Comparison of ENCODE assay signal across 24 cellular contexts in genomic region chr2:48572797-48573196, GRCh38. TPM values are rescaled to one million over a fixed set of nuclear protein-coding genes. Genes with fewer than 3 reads are reported as not detected.
DNase-seq lines count a peak whose midpoint lies in the region; ATAC-seq, FAIRE-seq and TF ChIP-seq lines count a peak whose summit lies in the region.
"Had no signal": no experiment of that assay in that cellular context is flagged by ENCODE, and none has a peak within 500 bp of the region (broad histone marks: within the 10 kb centered on the region; RNA-seq: fewer than 3 reads in every experiment).

No MANE protein-coding gene starts in this region.

- ATAC-seq in HepG2 (peak; percentile 100), right lobe of liver (no peak), WTC11 (peak; percentile 83)

- H3K36me3 ChIP-seq in HepG2 (replicated peaks in 1 of 2; ENCODE audit: control insufficient read depth in 1 of 2, insufficient read depth in 2 of 2, low read length in 2 of 2) (no peaks in the 10 kb centered on the region), right lobe of liver (no peaks in the 10 kb centered on the region), osteoblast (ENCODE audit: insufficient read depth, low read length) (no peaks in the 10 kb centered on the region)

- H4K20me1 ChIP-seq in HepG2 (ENCODE audit: insufficient read depth, low read length) (no peaks in the 10 kb centered on the region), osteoblast (ENCODE audit: insufficient read depth, low read length) (no peaks in the 10 kb centered on the region)

- BruUV-seq in HepG2 (replicated peaks; lab: Mats Ljungman, UMichigan), result no TSS peak

- no peak for TF ChIP-seq RAD21 in HepG2 (CRISPR knock-in tag; IDR thresholded peaks at IDR 0.05)

- TF ChIP-seq EP300 in HepG2 (IDR thresholded peaks at IDR 0.05; ENCODE audit: low read depth in 2 of 2, low read length in 2 of 2) (no peak), HepG2 (CRISPR knock-in tag; IDR thresholded peaks at IDR 0.05; ENCODE audit: borderline replicate concordance) (no peak)

- H3K4me1 ChIP-seq in HepG2 (ENCODE audit: insufficient read depth, low read length) (peaks cover 12% of the 10 kb centered on the region), right lobe of liver (no peaks in the 10 kb centered on the region), osteoblast (ENCODE audit: insufficient read depth, low read length) (peaks cover 5% of the 10 kb centered on the region)

- no peak overlapping the region for H3K27ac ChIP-seq in HepG2 (ENCODE audit: extremely low read length, insufficient read depth, low read length)
- no peak overlapping the region for H3K27ac ChIP-seq in right lobe of liver
- no peak overlapping the region for H3K27ac ChIP-seq in osteoblast (ENCODE audit: low read depth, low read length)

- H3K36me3 Mint-ChIP-seq in WTC11 (no peaks in the 10 kb centered on the region; the same call in 1 of the 2 replicates), mesothelial cell of epicardium (peaks cover 9% of the 10 kb centered on the region)

- H3K79me2 ChIP-seq in HepG2 (ENCODE audit: insufficient read depth, low read length) (no peaks in the 10 kb centered on the region), osteoblast (ENCODE audit: insufficient read depth, low read length) (no peaks in the 10 kb centered on the region)

- H3K9ac ChIP-seq in HepG2 (ENCODE audit: insufficient read depth, low read depth, low read length), result no peak overlapping the region

- CTCF ChIA-PET in HepG2 (lab: Yijun Ruan, JAX; ENCODE audit: low intra/inter-chr PET ratio, low total read pairs) (no interaction called here), WTC11 (lab: Charles Lee) (interaction anchor here (1.1 kb wide), 1 partner anchor 16 kb away, joined by 5 read pairs; no protein-coding TSS in a partner anchor), GM10248 (lab: Yijun Ruan, JAX) (interaction anchor here (1.4 kb wide), 1 partner anchor 10 kb away, joined by 3 read pairs; no protein-coding TSS in a partner anchor)

- POLR2A ChIA-PET in HepG2 (lab: Yijun Ruan, JAX), result no interaction called here
- POLR2A ChIA-PET in WTC11 (lab: Charles Lee), result interaction anchor here (0.6 kb wide), 1 partner anchor 67 kb away, joined by 3 read pairs; no protein-coding TSS in a partner anchor
- POLR2A ChIA-PET in GM10248 (lab: Yijun Ruan, JAX), result no interaction called here

- H3K27me3 ChIP-seq in HepG2 (ENCODE audit: control insufficient read depth in 1 of 2, insufficient read depth in 2 of 2, low read length in 2 of 2) (no peaks in the 10 kb centered on the region), right lobe of liver (no peaks in the 10 kb centered on the region), osteoblast (ENCODE audit: insufficient read depth, low read length) (no peaks in the 10 kb centered on the region)

- no peaks in the 10 kb centered on the region for H3K4me1 Mint-ChIP-seq in WTC11
- H3K4me1 Mint-ChIP-seq in mesothelial cell of epicardium, result peaks cover 29% of the 10 kb centered on the region

- in situ Hi-C loops in HepG2 (cut with HindIII; ENCODE audit: extremely low pct_ligation_motif_present, low pct_unique_long_range_greater_than_20kb), result no loop called here

- H3K9me3 ChIP-seq in HepG2 (ENCODE audit: low read length) (no peaks in the 10 kb centered on the region), right lobe of liver (no peaks in the 10 kb centered on the region), osteoblast (ENCODE audit: low read depth, low read length) (no peaks in the 10 kb centered on the region)

- H3K27ac Mint-ChIP-seq in WTC11 (0 out of 2 replicates have a peak overlapping the region, but pooled peaks have one; percentile 8), mesothelial cell of epicardium (peak overlapping the region; percentile 82)
- H3K27ac Mint-ChIP-seq: activated B cell treated with CpG ODN at 0.5 μM for 24 hours; activated T-helper 2 cell treated with anti-CD3 and anti-CD28 coated beads, Interferon-gamma antibody, Interleukin-2, Interleukin-4, amounts not matched to agents 10 μg/mL and 5 μg/mL and 100 μg/mL, durations not matched to agents 14 hours and 24 hours and 36 hours; HFFc6 had no signal

- no peak overlapping the region for H2AFZ ChIP-seq in HepG2 (ENCODE audit: low read length)
- H2AFZ ChIP-seq in osteoblast (ENCODE audit: low read length), result no peak overlapping the region

- peak; percentile 45 for TF ChIP-seq CTCF in HepG2 (CRISPR knock-in tag; IDR thresholded peaks at IDR 0.05)
- no peak for TF ChIP-seq CTCF in right lobe of liver (IDR thresholded peaks at IDR 0.05)
- TF ChIP-seq CTCF in WTC11 (IDR thresholded peaks at IDR 0.05), result no peak
- TF ChIP-seq CTCF in mesothelial cell of epicardium (IDR thresholded peaks at IDR 0.05; ENCODE audit: unreplicated experiment), result no peak
- TF ChIP-seq CTCF in osteoblast (IDR thresholded peaks at IDR 0.05; ENCODE audit: extremely low read depth, low read depth, low read length), result no peak
- no peak for TF ChIP-seq CTCF in GM10248 (IDR thresholded peaks at IDR 0.05; ENCODE audit: control extremely low read depth, extremely low read depth, low read depth, missing control alignments)

- H3K9me3 Mint-ChIP-seq in WTC11, result no peaks in the 10 kb centered on the region
- no peaks in the 10 kb centered on the region for H3K9me3 Mint-ChIP-seq in mesothelial cell of epicardium
- H3K9me3 Mint-ChIP-seq: activated B cell treated with CpG ODN at 0.5 μM for 24 hours; activated T-helper 2 cell treated with anti-CD3 and anti-CD28 coated beads, Interferon-gamma antibody, Interleukin-2, Interleukin-4, amounts not matched to agents 10 μg/mL and 5 μg/mL and 100 μg/mL, durations not matched to agents 14 hours and 24 hours and 36 hours; HFFc6 had no signal

- no peak for TF ChIP-seq POLR2A in HepG2 (IDR thresholded peaks at IDR 0.05; ENCODE audit: insufficient read depth in 1 of 2, low read depth in 2 of 2, low read length in 2 of 2)
- TF ChIP-seq POLR2A in right lobe of liver (IDR thresholded peaks at IDR 0.05), result no peak

- H3K4me2 ChIP-seq in HepG2 (ENCODE audit: low read depth, low read length), result peak overlapping the region; percentile 40
- no peak overlapping the region for H3K4me2 ChIP-seq in osteoblast (ENCODE audit: insufficient read depth, low read length)

- intact Hi-C loops in HepG2 (cut with micrococcal nuclease; ENCODE audit: unreplicated experiment) (no loop called here), right lobe of liver (cut with DNase I) (no loop called here)

- H3K4me3 ChIP-seq in HepG2 (replicated peaks in 1 of 3; ENCODE audit: insufficient read depth in 1 of 3, low read depth in 2 of 3, low read length in 3 of 3) (no peak overlapping the region), right lobe of liver (no peak overlapping the region), osteoblast (ENCODE audit: insufficient read depth, low read length) (no peak overlapping the region)
- H3K4me3 ChIP-seq: skin epidermis had no signal

- H3K27me3 Mint-ChIP-seq in WTC11 (ENCODE audit: low read depth) (no peaks in the 10 kb centered on the region), mesothelial cell of epicardium (ENCODE audit: low read depth) (no peaks in the 10 kb centered on the region)

- DNase-seq in HepG2 (ENCODE audit: low spot score) (peak; percentile 90), right lobe of liver (no peak), WTC11 (ENCODE audit: low spot score) (peak; percentile 13), mesothelial cell of epicardium (ENCODE audit: low spot score in 2 of 2, unreplicated experiment in 2 of 2) (no peak), NCI-H2196 treated with DMSO at 0.1 percent for 48 hours (lab: John Stamatoyannopoulos, UW; ENCODE audit: unreplicated experiment) (no peak), osteoblast (ENCODE audit: insufficient read length, low spot score, missing footprints) (no peak), GM19239 (ENCODE audit: insufficient read length, low spot score) (no peak), GM10248 (ENCODE audit: extremely low spot score) (no peak)
- DNase-seq: activated B cell treated with CpG ODN at 0.5 μM for 24 hours, amniotic stem cell, GDM1, HFFc6, KG1, mesenchymal stem cell, NCI-H1694, NCI-H774, nucleus accumbens had no signal

- FAIRE-seq in HepG2 (lab: Jason Lieb, UNC), result peak; percentile 70
- FAIRE-seq in GM19239 (lab: Jason Lieb, UNC), result no peak
- FAIRE-seq: RCC 7860 had no signal

- 7% methylated on average over 5 of the region's 5 CpGs for WGBS in HepG2 (ENCODE audit: low lambda C conversion rate)
- WGBS in right lobe of liver (ENCODE audit: insufficient coverage, low coverage, low lambda C conversion rate, missing lambda C conversion rate), result 55% methylated on average over 4 of the region's 5 CpGs

- H3K4me3 Mint-ChIP-seq in WTC11 (no peak overlapping the region), mesothelial cell of epicardium (no peak overlapping the region)
- H3K4me3 Mint-ChIP-seq: activated B cell treated with CpG ODN at 0.5 μM for 24 hours, HFFc6 had no signal

RNA-seq across cellular contexts. Expression of gene STON1, which starts 42.8 kb away (rescaled TPM):
- total RNA-seq in HepG2 (2016; rRNA removed; fragmentation: Illumina TruSeq; extraction: Trizol) (0.09 TPM in 1 of 2 replicates, not detected in the other), right lobe of liver (1 to 10 TPM; 1.1 to 4.3 (median 1.6) TPM), WTC11 (2021) (11.0 to 13.5 TPM (median 13.4 TPM) in 3 replicates), mesothelial cell of epicardium (35.0 to 36.5 TPM (median 35.8 TPM) in 3 replicates), osteoblast (15.6 and 15.9 TPM in 2 replicates)
- not detected in 2 replicates for total RNA-seq in HepG2 (2016; cell fraction: cytosol; rRNA removed; fragmentation: Illumina TruSeq; extraction: Trizol; ENCODE audit: low read depth)
- 0.09 and 0.15 TPM in 2 replicates for total RNA-seq in HepG2 (2016; cell fraction: insoluble cytoplasmic fraction; rRNA removed; fragmentation: Illumina TruSeq; extraction: Trizol)
- total RNA-seq in HepG2 (2016; cell fraction: membrane; rRNA removed; fragmentation: Illumina TruSeq; extraction: Trizol), result 0.06 TPM in 1 of 2 replicates, not detected in the other
- 0.43 and 0.44 TPM in 2 replicates for total RNA-seq in HepG2 (2016; cell fraction: nucleus; rRNA removed; fragmentation: Illumina TruSeq; extraction: Trizol)
- polyA plus RNA-seq in HepG2 (2011; rRNA removed), result 0.26 and 0.28 TPM in 2 replicates
- polyA plus RNA-seq in HepG2 (2011; cell fraction: cytosol; rRNA removed), result 0.13 and 0.18 TPM in 2 replicates
- 0.48 and 0.84 TPM in 2 replicates for polyA plus RNA-seq in HepG2 (2011; cell fraction: nucleus; rRNA removed)
- polyA plus RNA-seq in HepG2 (2012), result 0.12 and 0.28 TPM in 2 replicates
- not detected in 2 replicates for polyA plus RNA-seq in HepG2 (2016; cell fraction: cytosol; fragmentation: Illumina TruSeq; extraction: Trizol; ENCODE audit: low read depth)
- not detected in 2 replicates for polyA plus RNA-seq in HepG2 (2016; cell fraction: insoluble cytoplasmic fraction; fragmentation: Illumina TruSeq; extraction: Trizol; ENCODE audit: low read depth)
- not detected in 2 replicates for polyA plus RNA-seq in HepG2 (2016; cell fraction: membrane; fragmentation: Illumina TruSeq; extraction: Trizol; ENCODE audit: low read depth)
- polyA plus RNA-seq in HepG2 (2016; cell fraction: nucleus; fragmentation: Illumina TruSeq; extraction: Trizol; ENCODE audit: insufficient read depth, low read depth), result 0.27 and 0.80 TPM in 2 replicates
- 0.09 and 0.72 TPM in 2 replicates for polyA minus RNA-seq in HepG2 (2011; rRNA and poly(A)+ RNA removed; ENCODE audit: low replicate concordance)
- polyA minus RNA-seq in HepG2 (2011; cell fraction: cytosol; rRNA and poly(A)+ RNA removed), result 0.18 TPM in 1 of 2 replicates, not detected in the other
- 0.75 and 0.90 TPM in 2 replicates for polyA minus RNA-seq in HepG2 (2011; cell fraction: nucleus; rRNA and poly(A)+ RNA removed)

RNA-seq across cellular contexts. Expression of gene GTF2A1L, which starts 44.9 kb away (rescaled TPM):
- total RNA-seq in HepG2 (2016; rRNA removed; fragmentation: Illumina TruSeq; extraction: Trizol), result not detected in 2 replicates
- not detected in 2 replicates for total RNA-seq in HepG2 (2016; cell fraction: cytosol; rRNA removed; fragmentation: Illumina TruSeq; extraction: Trizol; ENCODE audit: low read depth)
- total RNA-seq in HepG2 (2016; cell fraction: insoluble cytoplasmic fraction; rRNA removed; fragmentation: Illumina TruSeq; extraction: Trizol), result not detected in 2 replicates
- total RNA-seq in HepG2 (2016; cell fraction: membrane; rRNA removed; fragmentation: Illumina TruSeq; extraction: Trizol), result not detected in 2 replicates
- not detected in 2 replicates for total RNA-seq in HepG2 (2016; cell fraction: nucleus; rRNA removed; fragmentation: Illumina TruSeq; extraction: Trizol)
- polyA plus RNA-seq in HepG2 (2011; rRNA removed), result not detected in 2 replicates
- polyA plus RNA-seq in HepG2 (2011; cell fraction: cytosol; rRNA removed), result not detected in 2 replicates
- not detected in 2 replicates for polyA plus RNA-seq in HepG2 (2011; cell fraction: nucleus; rRNA removed)
- not detected in 2 replicates for polyA plus RNA-seq in HepG2 (2012)
- polyA plus RNA-seq in HepG2 (2016; cell fraction: cytosol; fragmentation: Illumina TruSeq; extraction: Trizol; ENCODE audit: low read depth), result not detected in 2 replicates
- not detected in 2 replicates for polyA plus RNA-seq in HepG2 (2016; cell fraction: insoluble cytoplasmic fraction; fragmentation: Illumina TruSeq; extraction: Trizol; ENCODE audit: low read depth)
- not detected in 2 replicates for polyA plus RNA-seq in HepG2 (2016; cell fraction: membrane; fragmentation: Illumina TruSeq; extraction: Trizol; ENCODE audit: low read depth)
- polyA plus RNA-seq in HepG2 (2016; cell fraction: nucleus; fragmentation: Illumina TruSeq; extraction: Trizol; ENCODE audit: insufficient read depth, low read depth), result not detected in 2 replicates
- not detected in 2 replicates for polyA minus RNA-seq in HepG2 (2011; rRNA and poly(A)+ RNA removed; ENCODE audit: low replicate concordance)
- polyA minus RNA-seq in HepG2 (2011; cell fraction: cytosol; rRNA and poly(A)+ RNA removed), result not detected in 2 replicates
- not detected in 2 replicates for polyA minus RNA-seq in HepG2 (2011; cell fraction: nucleus; rRNA and poly(A)+ RNA removed)
- total RNA-seq in right lobe of liver, result under 1 TPM in 2 of 6 experiments, not detected in 4; 0.58 to 0.66 TPM
- total RNA-seq in WTC11 (2021), result not detected in 3 replicates
- 0.69 TPM in 1 of 3 replicates, not detected in the others for total RNA-seq in mesothelial cell of epicardium
- 0.59 and 1.1 TPM in 2 replicates for total RNA-seq in osteoblast
- total RNA-seq: activated B cell treated with CpG ODN at 0.5 μM for 24 hours; activated CD8-positive, alpha-beta memory T cell treated with anti-CD3 and anti-CD28 coated beads for 36 hours; activated T-helper 2 cell treated with anti-CD3 and anti-CD28 coated beads, Interferon-gamma antibody, Interleukin-2, Interleukin-4, amounts not matched to agents 10 μg/mL and 5 μg/mL and 100 μg/mL, durations not matched to agents 14 hours and 24 hours and 36 hours; glomerular endothelial cell; HFFc6; T-helper 1 cell treated with Interleukin-12 subunit alpha and Interleukin-12 subunit beta and Interleukin-4 antibody, amounts not matched to agents 30 ng/mL and 1 ng/mL, for 36 hours; ureter had no signal

Comparison
In these comparisons a context has a peak if more than half of its experiments do, and no peak if none do; other contexts are left out.
1. ATAC-seq: peak in HepG2 (single experiment) and WTC11 (single experiment); none in right lobe of liver (0 of 4).
2. DNase-seq: peak in HepG2 (single experiment) and WTC11 (single experiment); none in right lobe of liver (0 of 3), mesothelial cell of epicardium (0 of 2), NCI-H2196 treated with DMSO at 0.1 percent for 48 hours (single experiment), osteoblast (single experiment), GM19239 (single experiment) and GM10248 (single experiment).
3. Of the 50 proteins assayed by ChIP-seq in both HepG2 and WTC11: peak only in HepG2: CTCF and MAX; only in WTC11: GABPB1; in both: none; in neither: 46; mixed calls (peak in some experiments, not most) for 1.